Comparison of ENCODE assay signal across 26 cellular contexts in genomic region chr11:45107051-45107450, GRCh38.
"Had no signal": no experiment of that assay in that cellular context is flagged by ENCODE, and none has a peak within 500 bp of the region (broad histone marks: within the 10 kb centered on the region; RNA-seq: fewer than 3 reads in every experiment).

No MANE protein-coding gene starts in this region.

- H3K9me3 Mint-ChIP-seq: activated CD4-positive, alpha-beta T cell treated with anti-CD3 and anti-CD28 coated beads, Interleukin-2, amount 10 ng/mL, durations not matched to agents 24 days and 14 days; activated naive CD4-positive, alpha-beta T cell treated with anti-CD3 and anti-CD28 coated beads for 36 hours; activated naive CD8-positive, alpha-beta T cell treated with anti-CD3 and anti-CD28 coated beads for 36 hours; activated T-helper 1 cell treated with anti-CD3 and anti-CD28 coated beads, Interleukin-12 subunit alpha, Interleukin-12 subunit beta, Interleukin-2, Interleukin-4 antibody, amounts not matched to agents 30 ng/mL and 10 ng/mL and 1 ng/mL, durations not matched to agents 14 hours and 24 hours and 36 hours; effector memory CD8-positive, alpha-beta T cell; mesothelial cell of epicardium; naive B cell; nephron progenitor cell had no signal

- H3K27me3 ChIP-seq: body of pancreas had no signal

- H3K4me3 Mint-ChIP-seq: activated CD4-positive, alpha-beta T cell treated with anti-CD3 and anti-CD28 coated beads, Interleukin-2, amount 10 ng/mL, durations not matched to agents 24 days and 14 days; activated naive CD4-positive, alpha-beta T cell treated with anti-CD3 and anti-CD28 coated beads for 36 hours; activated naive CD8-positive, alpha-beta T cell treated with anti-CD3 and anti-CD28 coated beads for 36 hours; activated T-helper 1 cell treated with anti-CD3 and anti-CD28 coated beads, Interleukin-12 subunit alpha, Interleukin-12 subunit beta, Interleukin-2, Interleukin-4 antibody, amounts not matched to agents 30 ng/mL and 10 ng/mL and 1 ng/mL, durations not matched to agents 14 hours and 24 hours and 36 hours; effector memory CD8-positive, alpha-beta T cell; mesothelial cell of epicardium; naive B cell; nephron progenitor cell; T-helper 17 cell had no signal

- H3K27ac ChIP-seq: adrenal gland, body of pancreas, dorsolateral prefrontal cortex, gastrocnemius medialis, neutrophil, suprapubic skin, tibial artery, WERI-Rb-1 had no signal

- H3K27ac Mint-ChIP-seq: activated CD4-positive, alpha-beta T cell treated with anti-CD3 and anti-CD28 coated beads, Interleukin-2, amount 10 ng/mL, durations not matched to agents 24 days and 14 days; activated naive CD4-positive, alpha-beta T cell treated with anti-CD3 and anti-CD28 coated beads for 36 hours; activated naive CD8-positive, alpha-beta T cell treated with anti-CD3 and anti-CD28 coated beads for 36 hours; activated T-helper 1 cell treated with anti-CD3 and anti-CD28 coated beads, Interleukin-12 subunit alpha, Interleukin-12 subunit beta, Interleukin-2, Interleukin-4 antibody, amounts not matched to agents 30 ng/mL and 10 ng/mL and 1 ng/mL, durations not matched to agents 14 hours and 24 hours and 36 hours; effector memory CD8-positive, alpha-beta T cell; mesothelial cell of epicardium; nephron progenitor cell; progenitor cell of endocrine pancreas; T-helper 17 cell had no signal

- H3K4me3 ChIP-seq: adrenal gland, body of pancreas, dorsolateral prefrontal cortex, gastrocnemius medialis, suprapubic skin, tibial artery had no signal

- H3K36me3 Mint-ChIP-seq: activated naive CD8-positive, alpha-beta T cell treated with anti-CD3 and anti-CD28 coated beads for 36 hours; mesothelial cell of epicardium; naive B cell had no signal

- H3K4me1 ChIP-seq: body of pancreas had no signal

- H3K36me3 ChIP-seq: adrenal gland, gastrocnemius medialis, neutrophil, suprapubic skin, tibial artery, WERI-Rb-1 had no signal

- DNase-seq: activated CD4-positive, CD25-positive, alpha-beta regulatory T cell treated with anti-CD3 and anti-CD28 coated beads, Interleukin-2, amount 50 U/mL, for 72 hours; activated effector memory CD4-positive, alpha-beta T cell treated with anti-CD3 and anti-CD28 coated beads, Interleukin-2, amount 50 U/mL, for 16 hours; activated naive CD4-positive, alpha-beta T cell treated with anti-CD3 and anti-CD28 coated beads for 36 hours; activated naive CD8-positive, alpha-beta T cell treated with anti-CD3 and anti-CD28 coated beads for 36 hours; activated T-cell treated with anti-CD3 and anti-CD28 coated beads for 4 hours; body of pancreas; dorsolateral prefrontal cortex; effector memory CD8-positive, alpha-beta T cell; erythroblast; gastrocnemius medialis; glutamatergic neuron; naive B cell; nephron progenitor cell; stimulated activated CD4-positive, alpha-beta T cell treated with anti-CD3 and anti-CD28 coated beads, Interleukin-15, amount 100 ng/mL, for 24 hours; stimulated activated naive CD4-positive, alpha-beta T cell; T-helper 17 cell; T1000; tibial artery; WERI-Rb-1 had no signal

- ATAC-seq: body of pancreas; effector memory CD8-positive, alpha-beta T cell; gastrocnemius medialis; T-helper 17 cell had no signal

- H3K9me3 ChIP-seq: adrenal gland, body of pancreas, gastrocnemius medialis, neutrophil, suprapubic skin, tibial artery had no signal

- H3K4me1 Mint-ChIP-seq: mesothelial cell of epicardium had no signal
